In the genomic region with DNA sequence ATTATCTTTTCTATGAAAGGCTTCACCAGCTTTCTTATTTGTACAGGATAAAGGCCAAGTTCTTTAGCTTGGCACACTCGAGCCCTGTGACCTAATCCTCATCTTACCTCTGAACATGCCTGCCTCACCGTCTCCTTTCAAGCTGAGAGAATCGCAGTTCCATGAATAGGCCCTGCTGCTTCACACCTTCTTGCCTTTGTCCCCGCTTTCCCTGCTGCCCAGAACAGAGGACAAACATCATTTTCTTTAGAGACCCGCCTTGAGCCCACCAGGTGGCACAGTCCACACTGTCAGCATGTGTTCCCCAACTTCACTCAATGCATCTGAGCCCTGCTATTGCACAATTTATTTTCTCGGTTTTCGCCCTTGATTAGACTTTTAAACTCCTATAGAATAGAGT, we compare ENCODE assay signal across 23 cellular contexts.
DNase-seq lines count a peak whose midpoint lies in the region; ATAC-seq and TF ChIP-seq lines count a peak whose summit lies in the region.
"Had no signal": no experiment of that assay in that cellular context is flagged by ENCODE, and none has a peak within 500 bp of the region (broad histone marks: within the 10 kb centered on the region; RNA-seq: fewer than 3 reads in every experiment).

No MANE protein-coding gene starts in this region.

- H3K4me1 ChIP-seq in endodermal cell (ENCODE audit: control insufficient read depth, insufficient read depth, low read length) (peaks cover 6% of the 10 kb centered on the region), uterus (no peaks in the 10 kb centered on the region)
- H3K4me1 ChIP-seq: breast epithelium, esophagus muscularis mucosa, heart right ventricle, SJSA1 had no signal

- TF ChIP-seq POLR2A in uterus (IDR thresholded peaks at IDR 0.05), result no peak

- H3K27ac ChIP-seq in endodermal cell (ENCODE audit: low read depth, low read length), result no peak overlapping the region
- H3K27ac ChIP-seq in uterus, result no peak overlapping the region
- H3K27ac ChIP-seq: breast epithelium, esophagus muscularis mucosa, heart right ventricle, SJSA1 had no signal

- H3K4me3 Mint-ChIP-seq in endodermal cell, result no peak overlapping the region
- H3K4me3 Mint-ChIP-seq in activated T-cell treated with anti-CD3 and anti-CD28 coated beads, Interleukin-2, amount 50 U/mL, for 72 hours, result no peak overlapping the region
- H3K4me3 Mint-ChIP-seq: activated CD4-positive, alpha-beta T cell treated with anti-CD3 and anti-CD28 coated beads, Interleukin-2, amount 10 ng/mL, durations not matched to agents 7 days and 5 days; CD4-positive, alpha-beta T cell; stimulated activated naive B cell treated with anti-CD40 and anti-IgM and Interleukin-4, amounts not matched to agents 10 μg/mL and 1 μg/mL and 100 μg/mL, for 72 hours; type B pancreatic cell had no signal

- peak; percentile 8 for DNase-seq in COLO668 (lab: John Stamatoyannopoulos, UW; ENCODE audit: unreplicated experiment)
- DNase-seq in NCI-H1092 treated with DMSO at 0.1 percent for 48 hours (lab: John Stamatoyannopoulos, UW), result peak; percentile 80
- peak; percentile 83 for DNase-seq in NCI-H345 (lab: John Stamatoyannopoulos, UW)
- DNase-seq in endodermal cell, result peak; percentile 75
- no peak for DNase-seq in activated T-cell treated with anti-CD3 and anti-CD28 coated beads, Interleukin-2, amount 50 U/mL, for 72 hours
- no peak for DNase-seq in uterus
- no peak for DNase-seq in Kasumi-1 (lab: John Stamatoyannopoulos, UW)
- DNase-seq: activated CD4-positive, alpha-beta T cell treated with anti-CD3 and anti-CD28 coated beads, Interleukin-2, amount 10 ng/mL, durations not matched to agents 7 days and 5 days; activated T-cell treated with anti-CD3 and anti-CD28 coated beads, Interleukin-2, amount 50 U/mL, for 1 hour; CD4-positive, alpha-beta T cell; heart right ventricle; NCI-H1048; occipital lobe; small intestine; stimulated activated naive B cell treated with anti-CD40 and anti-IgM and Interleukin-4, amounts not matched to agents 10 μg/mL and 1 μg/mL and 100 μg/mL, for 72 hours had no signal

- H3K9me3 ChIP-seq in endodermal cell (ENCODE audit: control insufficient read depth, low read length), result no peaks in the 10 kb centered on the region
- no peaks in the 10 kb centered on the region for H3K9me3 ChIP-seq in uterus
- H3K9me3 ChIP-seq: breast epithelium, esophagus muscularis mucosa, heart right ventricle, SJSA1 had no signal

- H3K9me3 Mint-ChIP-seq in endodermal cell, result no peaks in the 10 kb centered on the region
- peaks cover 0 to 2% of the 10 kb centered on the region in 2 donors for H3K9me3 Mint-ChIP-seq in activated T-cell treated with anti-CD3 and anti-CD28 coated beads, Interleukin-2, amount 50 U/mL, for 72 hours
- H3K9me3 Mint-ChIP-seq: activated CD4-positive, alpha-beta T cell treated with anti-CD3 and anti-CD28 coated beads, Interleukin-2, amount 10 ng/mL, durations not matched to agents 7 days and 5 days; activated naive CD4-positive, alpha-beta T cell treated with anti-CD3 and anti-CD28 coated beads, Interleukin-2, amount 50 U/mL, for 72 hours; CD4-positive, alpha-beta T cell; stimulated activated naive B cell treated with anti-CD40 and anti-IgM and Interleukin-4, amounts not matched to agents 10 μg/mL and 1 μg/mL and 100 μg/mL, for 72 hours; type B pancreatic cell had no signal

- TF ChIP-seq CTCF in endodermal cell (conservative IDR thresholded peaks at IDR 0.05) (peak; percentile 26), uterus (IDR thresholded peaks at IDR 0.05) (no peak)

- no peaks in the 10 kb centered on the region for H3K36me3 Mint-ChIP-seq in endodermal cell (ENCODE audit: low read depth)
- H3K36me3 Mint-ChIP-seq in activated T-cell treated with anti-CD3 and anti-CD28 coated beads, Interleukin-2, amount 50 U/mL, for 72 hours (ENCODE audit: insufficient read depth in 2 of 2), result no peaks in the 10 kb centered on the region
- H3K36me3 Mint-ChIP-seq: activated naive CD4-positive, alpha-beta T cell treated with anti-CD3 and anti-CD28 coated beads, Interleukin-2, amount 50 U/mL, for 72 hours; stimulated activated naive B cell treated with anti-CD40 and anti-IgM and Interleukin-4, amounts not matched to agents 10 μg/mL and 1 μg/mL and 100 μg/mL, for 72 hours; type B pancreatic cell had no signal

- H3K4me3 ChIP-seq in endodermal cell (ENCODE audit: low read length) (no peak overlapping the region), uterus (no peak overlapping the region)
- H3K4me3 ChIP-seq: breast epithelium, esophagus muscularis mucosa, GM12878, heart right ventricle, SJSA1 had no signal

- no peaks in the 10 kb centered on the region for H3K27me3 ChIP-seq in endodermal cell (ENCODE audit: control insufficient read depth, insufficient read depth, low read length, poor library complexity, severe bottlenecking)
- no peaks in the 10 kb centered on the region for H3K27me3 ChIP-seq in uterus
- H3K27me3 ChIP-seq: breast epithelium, esophagus muscularis mucosa, heart right ventricle, SJSA1 had no signal

- 48 to 58% methylated on average over 4 to 7 of the region's 7 CpGs for WGBS in endodermal cell (ENCODE audit: insufficient coverage in 1 of 2, insufficient read length in 1 of 2), 2 experiments

- H3K36me3 ChIP-seq in endodermal cell (ENCODE audit: control insufficient read depth, insufficient read depth, low read length) (no peaks in the 10 kb centered on the region), uterus (no peaks in the 10 kb centered on the region)
- H3K36me3 ChIP-seq: breast epithelium, esophagus muscularis mucosa, heart right ventricle, SJSA1 had no signal

- peaks cover 2% of the 10 kb centered on the region for H3K27me3 Mint-ChIP-seq in endodermal cell (ENCODE audit: insufficient read depth)
- no peaks in the 10 kb centered on the region for H3K27me3 Mint-ChIP-seq in activated T-cell treated with anti-CD3 and anti-CD28 coated beads, Interleukin-2, amount 50 U/mL, for 72 hours (ENCODE audit: low read depth)
- H3K27me3 Mint-ChIP-seq: activated CD4-positive, alpha-beta T cell treated with anti-CD3 and anti-CD28 coated beads, Interleukin-2, amount 10 ng/mL, durations not matched to agents 7 days and 5 days; CD4-positive, alpha-beta T cell; stimulated activated naive B cell treated with anti-CD40 and anti-IgM and Interleukin-4, amounts not matched to agents 10 μg/mL and 1 μg/mL and 100 μg/mL, for 72 hours; type B pancreatic cell had no signal

- no peak for ATAC-seq in GM18867 (IDR thresholded peaks at IDR 0.05; ENCODE audit: unreplicated experiment)
- ATAC-seq in activated T-cell treated with anti-CD3 and anti-CD28 coated beads, Interleukin-2, amount 50 U/mL, for 72 hours (replicated peaks in 1 of 2), result no peak
- ATAC-seq: activated naive CD4-positive, alpha-beta T cell treated with anti-CD3 and anti-CD28 coated beads, Interleukin-2, amount 50 U/mL, for 72 hours; GM12878; HCT116; heart right ventricle; stimulated activated naive B cell treated with anti-CD40 and anti-IgM and Interleukin-4, amounts not matched to agents 10 μg/mL and 1 μg/mL and 100 μg/mL, for 72 hours had no signal

- H3K27ac Mint-ChIP-seq in endodermal cell, result no peak overlapping the region
- H3K27ac Mint-ChIP-seq in activated T-cell treated with anti-CD3 and anti-CD28 coated beads, Interleukin-2, amount 50 U/mL, for 72 hours, result no peak overlapping the region
- H3K27ac Mint-ChIP-seq: activated CD4-positive, alpha-beta T cell treated with anti-CD3 and anti-CD28 coated beads, Interleukin-2, amount 10 ng/mL, durations not matched to agents 7 days and 5 days; activated naive CD4-positive, alpha-beta T cell treated with anti-CD3 and anti-CD28 coated beads, Interleukin-2, amount 50 U/mL, for 72 hours; CD4-positive, alpha-beta T cell; stimulated activated naive B cell treated with anti-CD40 and anti-IgM and Interleukin-4, amounts not matched to agents 10 μg/mL and 1 μg/mL and 100 μg/mL, for 72 hours; type B pancreatic cell had no signal

- H3K4me1 Mint-ChIP-seq in endodermal cell, result peaks cover 26% of the 10 kb centered on the region
- H3K4me1 Mint-ChIP-seq in activated T-cell treated with anti-CD3 and anti-CD28 coated beads, Interleukin-2, amount 50 U/mL, for 72 hours (ENCODE audit: low read depth), result peaks cover 5% of the 10 kb centered on the region
- H3K4me1 Mint-ChIP-seq: activated CD4-positive, alpha-beta T cell treated with anti-CD3 and anti-CD28 coated beads, Interleukin-2, amount 10 ng/mL, durations not matched to agents 7 days and 5 days had no signal

- intact Hi-C loops in uterus (cut with DNase I; ENCODE audit: low total_unique reads), result no loop called here

- no peak overlapping the region for H3K9ac ChIP-seq in endodermal cell (ENCODE audit: extremely low read depth, low read length, poor library complexity, severe bottlenecking)

Comparison
In these comparisons a context has a peak if more than half of its experiments do, and no peak if none do; other contexts are left out.
1. DNase-seq: peak in COLO668 (single experiment), NCI-H1092 treated with DMSO at 0.1 percent for 48 hours (single experiment), NCI-H345 (single experiment) and endodermal cell (single experiment); none in activated T-cell treated with anti-CD3 and anti-CD28 coated beads, Interleukin-2, amount 50 U/mL, for 72 hours (0 of 2), uterus (0 of 2) and Kasumi-1 (0 of 2).